In the genomic region with DNA sequence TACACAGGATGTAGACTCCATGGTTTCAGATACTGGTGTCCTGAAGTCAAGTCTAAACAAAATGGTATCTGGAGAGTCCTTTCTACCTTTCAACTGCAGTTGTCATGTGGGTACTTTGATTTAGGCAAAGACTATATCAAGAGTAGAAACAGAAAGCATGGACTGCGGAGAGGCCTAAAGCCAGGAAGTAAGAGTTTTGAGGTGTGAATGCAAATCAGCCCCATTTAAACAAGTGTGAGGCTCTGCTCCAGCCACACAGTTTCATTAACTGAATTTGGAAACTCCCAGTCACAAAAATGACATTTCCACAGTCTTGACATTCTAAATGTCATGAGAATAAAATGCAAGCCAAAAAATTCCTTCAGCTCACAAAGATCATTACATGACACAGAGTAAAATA, we compare ENCODE assay signal across 1 cellular context.
TF ChIP-seq lines count a peak whose summit lies in the region.

No MANE protein-coding gene starts in this region.

TF ChIP-seq in GM12878, 131 proteins besides CTCF, POLR2A, EP300 and RAD21 (continued from another document):
- TF ChIP-seq, protein P1, sequence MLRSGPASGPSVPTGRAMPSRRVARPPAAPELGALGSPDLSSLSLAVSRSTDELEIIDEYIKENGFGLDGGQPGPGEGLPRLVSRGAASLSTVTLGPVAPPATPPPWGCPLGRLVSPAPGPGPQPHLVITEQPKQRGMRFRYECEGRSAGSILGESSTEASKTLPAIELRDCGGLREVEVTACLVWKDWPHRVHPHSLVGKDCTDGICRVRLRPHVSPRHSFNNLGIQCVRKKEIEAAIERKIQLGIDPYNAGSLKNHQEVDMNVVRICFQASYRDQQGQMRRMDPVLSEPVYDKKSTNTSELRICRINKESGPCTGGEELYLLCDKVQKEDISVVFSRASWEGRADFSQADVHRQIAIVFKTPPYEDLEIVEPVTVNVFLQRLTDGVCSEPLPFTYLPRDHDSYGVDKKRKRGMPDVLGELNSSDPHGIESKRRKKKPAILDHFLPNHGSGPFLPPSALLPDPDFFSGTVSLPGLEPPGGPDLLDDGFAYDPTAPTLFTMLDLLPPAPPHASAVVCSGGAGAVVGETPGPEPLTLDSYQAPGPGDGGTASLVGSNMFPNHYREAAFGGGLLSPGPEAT (IDR thresholded peaks at IDR 0.05; ENCODE audit: low read depth), result peak; percentile 91
- TF ChIP-seq JUND (IDR thresholded peaks at IDR 0.05; ENCODE audit: low read depth, low read length) (no peak), KLF5 (IDR thresholded peaks at IDR 0.05; ENCODE audit: partially characterized antibody) (no peak), CREB1 (IDR thresholded peaks at IDR 0.05; ENCODE audit: low read depth) (no peak), ATF7 (IDR thresholded peaks at IDR 0.05; ENCODE audit: low read depth) (no peak), TCF7 (IDR thresholded peaks at IDR 0.05; ENCODE audit: borderline replicate concordance) (no peak), FOS (IDR thresholded peaks at IDR 0.05; ENCODE audit: borderline replicate concordance, extremely low read depth, insufficient read length) (no peak), MXI1 (IDR thresholded peaks at IDR 0.05; ENCODE audit: low read depth, low read length) (peak; percentile 56), ZBED1 (IDR thresholded peaks at IDR 0.05; ENCODE audit: borderline replicate concordance) (no peak), IKZF1 (conservative IDR thresholded peaks at IDR 0.05) (peak; percentile 58; the same call in 1 of the 2 replicates), TBL1XR1 (IDR thresholded peaks at IDR 0.05; ENCODE audit: low read depth, low read length) (0 out of 2 replicates have a peak, but pooled peaks have one; percentile 42), CEBPB (IDR thresholded peaks at IDR 0.05; ENCODE audit: borderline replicate concordance in 1 of 2, low read depth in 2 of 2, low read length in 2 of 2) (no peak)
- TF ChIP-seq, protein P2, sequence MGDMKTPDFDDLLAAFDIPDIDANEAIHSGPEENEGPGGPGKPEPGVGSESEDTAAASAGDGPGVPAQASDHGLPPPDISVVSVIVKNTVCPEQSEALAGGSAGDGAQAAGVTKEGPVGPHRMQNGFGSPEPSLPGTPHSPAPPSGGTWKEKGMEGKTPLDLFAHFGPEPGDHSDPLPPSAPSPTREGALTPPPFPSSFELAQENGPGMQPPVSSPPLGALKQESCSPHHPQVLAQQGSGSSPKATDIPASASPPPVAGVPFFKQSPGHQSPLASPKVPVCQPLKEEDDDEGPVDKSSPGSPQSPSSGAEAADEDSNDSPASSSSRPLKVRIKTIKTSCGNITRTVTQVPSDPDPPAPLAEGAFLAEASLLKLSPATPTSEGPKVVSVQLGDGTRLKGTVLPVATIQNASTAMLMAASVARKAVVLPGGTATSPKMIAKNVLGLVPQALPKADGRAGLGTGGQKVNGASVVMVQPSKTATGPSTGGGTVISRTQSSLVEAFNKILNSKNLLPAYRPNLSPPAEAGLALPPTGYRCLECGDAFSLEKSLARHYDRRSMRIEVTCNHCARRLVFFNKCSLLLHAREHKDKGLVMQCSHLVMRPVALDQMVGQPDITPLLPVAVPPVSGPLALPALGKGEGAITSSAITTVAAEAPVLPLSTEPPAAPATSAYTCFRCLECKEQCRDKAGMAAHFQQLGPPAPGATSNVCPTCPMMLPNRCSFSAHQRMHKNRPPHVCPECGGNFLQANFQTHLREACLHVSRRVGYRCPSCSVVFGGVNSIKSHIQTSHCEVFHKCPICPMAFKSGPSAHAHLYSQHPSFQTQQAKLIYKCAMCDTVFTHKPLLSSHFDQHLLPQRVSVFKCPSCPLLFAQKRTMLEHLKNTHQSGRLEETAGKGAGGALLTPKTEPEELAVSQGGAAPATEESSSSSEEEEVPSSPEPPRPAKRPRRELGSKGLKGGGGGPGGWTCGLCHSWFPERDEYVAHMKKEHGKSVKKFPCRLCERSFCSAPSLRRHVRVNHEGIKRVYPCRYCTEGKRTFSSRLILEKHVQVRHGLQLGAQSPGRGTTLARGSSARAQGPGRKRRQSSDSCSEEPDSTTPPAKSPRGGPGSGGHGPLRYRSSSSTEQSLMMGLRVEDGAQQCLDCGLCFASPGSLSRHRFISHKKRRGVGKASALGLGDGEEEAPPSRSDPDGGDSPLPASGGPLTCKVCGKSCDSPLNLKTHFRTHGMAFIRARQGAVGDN (IDR thresholded peaks at IDR 0.05), result peak; percentile 56
- TF ChIP-seq, protein P3, sequence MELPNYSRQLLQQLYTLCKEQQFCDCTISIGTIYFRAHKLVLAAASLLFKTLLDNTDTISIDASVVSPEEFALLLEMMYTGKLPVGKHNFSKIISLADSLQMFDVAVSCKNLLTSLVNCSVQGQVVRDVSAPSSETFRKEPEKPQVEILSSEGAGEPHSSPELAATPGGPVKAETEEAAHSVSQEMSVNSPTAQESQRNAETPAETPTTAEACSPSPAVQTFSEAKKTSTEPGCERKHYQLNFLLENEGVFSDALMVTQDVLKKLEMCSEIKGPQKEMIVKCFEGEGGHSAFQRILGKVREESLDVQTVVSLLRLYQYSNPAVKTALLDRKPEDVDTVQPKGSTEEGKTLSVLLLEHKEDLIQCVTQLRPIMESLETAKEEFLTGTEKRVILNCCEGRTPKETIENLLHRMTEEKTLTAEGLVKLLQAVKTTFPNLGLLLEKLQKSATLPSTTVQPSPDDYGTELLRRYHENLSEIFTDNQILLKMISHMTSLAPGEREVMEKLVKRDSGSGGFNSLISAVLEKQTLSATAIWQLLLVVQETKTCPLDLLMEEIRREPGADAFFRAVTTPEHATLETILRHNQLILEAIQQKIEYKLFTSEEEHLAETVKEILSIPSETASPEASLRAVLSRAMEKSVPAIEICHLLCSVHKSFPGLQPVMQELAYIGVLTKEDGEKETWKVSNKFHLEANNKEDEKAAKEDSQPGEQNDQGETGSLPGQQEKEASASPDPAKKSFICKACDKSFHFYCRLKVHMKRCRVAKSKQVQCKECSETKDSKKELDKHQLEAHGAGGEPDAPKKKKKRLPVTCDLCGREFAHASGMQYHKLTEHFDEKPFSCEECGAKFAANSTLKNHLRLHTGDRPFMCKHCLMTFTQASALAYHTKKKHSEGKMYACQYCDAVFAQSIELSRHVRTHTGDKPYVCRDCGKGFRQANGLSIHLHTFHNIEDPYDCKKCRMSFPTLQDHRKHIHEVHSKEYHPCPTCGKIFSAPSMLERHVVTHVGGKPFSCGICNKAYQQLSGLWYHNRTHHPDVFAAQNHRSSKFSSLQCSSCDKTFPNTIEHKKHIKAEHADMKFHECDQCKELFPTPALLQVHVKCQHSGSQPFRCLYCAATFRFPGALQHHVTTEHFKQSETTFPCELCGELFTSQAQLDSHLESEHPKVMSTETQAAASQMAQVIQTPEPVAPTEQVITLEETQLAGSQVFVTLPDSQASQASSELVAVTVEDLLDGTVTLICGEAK (IDR thresholded peaks at IDR 0.05; ENCODE audit: borderline replicate concordance), result no peak
- TF ChIP-seq, protein P4, sequence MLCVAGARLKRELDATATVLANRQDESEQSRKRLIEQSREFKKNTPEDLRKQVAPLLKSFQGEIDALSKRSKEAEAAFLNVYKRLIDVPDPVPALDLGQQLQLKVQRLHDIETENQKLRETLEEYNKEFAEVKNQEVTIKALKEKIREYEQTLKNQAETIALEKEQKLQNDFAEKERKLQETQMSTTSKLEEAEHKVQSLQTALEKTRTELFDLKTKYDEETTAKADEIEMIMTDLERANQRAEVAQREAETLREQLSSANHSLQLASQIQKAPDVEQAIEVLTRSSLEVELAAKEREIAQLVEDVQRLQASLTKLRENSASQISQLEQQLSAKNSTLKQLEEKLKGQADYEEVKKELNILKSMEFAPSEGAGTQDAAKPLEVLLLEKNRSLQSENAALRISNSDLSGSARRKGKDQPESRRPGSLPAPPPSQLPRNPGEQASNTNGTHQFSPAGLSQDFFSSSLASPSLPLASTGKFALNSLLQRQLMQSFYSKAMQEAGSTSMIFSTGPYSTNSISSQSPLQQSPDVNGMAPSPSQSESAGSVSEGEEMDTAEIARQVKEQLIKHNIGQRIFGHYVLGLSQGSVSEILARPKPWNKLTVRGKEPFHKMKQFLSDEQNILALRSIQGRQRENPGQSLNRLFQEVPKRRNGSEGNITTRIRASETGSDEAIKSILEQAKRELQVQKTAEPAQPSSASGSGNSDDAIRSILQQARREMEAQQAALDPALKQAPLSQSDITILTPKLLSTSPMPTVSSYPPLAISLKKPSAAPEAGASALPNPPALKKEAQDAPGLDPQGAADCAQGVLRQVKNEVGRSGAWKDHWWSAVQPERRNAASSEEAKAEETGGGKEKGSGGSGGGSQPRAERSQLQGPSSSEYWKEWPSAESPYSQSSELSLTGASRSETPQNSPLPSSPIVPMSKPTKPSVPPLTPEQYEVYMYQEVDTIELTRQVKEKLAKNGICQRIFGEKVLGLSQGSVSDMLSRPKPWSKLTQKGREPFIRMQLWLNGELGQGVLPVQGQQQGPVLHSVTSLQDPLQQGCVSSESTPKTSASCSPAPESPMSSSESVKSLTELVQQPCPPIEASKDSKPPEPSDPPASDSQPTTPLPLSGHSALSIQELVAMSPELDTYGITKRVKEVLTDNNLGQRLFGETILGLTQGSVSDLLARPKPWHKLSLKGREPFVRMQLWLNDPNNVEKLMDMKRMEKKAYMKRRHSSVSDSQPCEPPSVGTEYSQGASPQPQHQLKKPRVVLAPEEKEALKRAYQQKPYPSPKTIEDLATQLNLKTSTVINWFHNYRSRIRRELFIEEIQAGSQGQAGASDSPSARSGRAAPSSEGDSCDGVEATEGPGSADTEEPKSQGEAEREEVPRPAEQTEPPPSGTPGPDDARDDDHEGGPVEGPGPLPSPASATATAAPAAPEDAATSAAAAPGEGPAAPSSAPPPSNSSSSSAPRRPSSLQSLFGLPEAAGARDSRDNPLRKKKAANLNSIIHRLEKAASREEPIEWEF (IDR thresholded peaks at IDR 0.05; ENCODE audit: insufficient replicate concordance, low read depth, low read length), result no peak
- TF ChIP-seq, protein P5, sequence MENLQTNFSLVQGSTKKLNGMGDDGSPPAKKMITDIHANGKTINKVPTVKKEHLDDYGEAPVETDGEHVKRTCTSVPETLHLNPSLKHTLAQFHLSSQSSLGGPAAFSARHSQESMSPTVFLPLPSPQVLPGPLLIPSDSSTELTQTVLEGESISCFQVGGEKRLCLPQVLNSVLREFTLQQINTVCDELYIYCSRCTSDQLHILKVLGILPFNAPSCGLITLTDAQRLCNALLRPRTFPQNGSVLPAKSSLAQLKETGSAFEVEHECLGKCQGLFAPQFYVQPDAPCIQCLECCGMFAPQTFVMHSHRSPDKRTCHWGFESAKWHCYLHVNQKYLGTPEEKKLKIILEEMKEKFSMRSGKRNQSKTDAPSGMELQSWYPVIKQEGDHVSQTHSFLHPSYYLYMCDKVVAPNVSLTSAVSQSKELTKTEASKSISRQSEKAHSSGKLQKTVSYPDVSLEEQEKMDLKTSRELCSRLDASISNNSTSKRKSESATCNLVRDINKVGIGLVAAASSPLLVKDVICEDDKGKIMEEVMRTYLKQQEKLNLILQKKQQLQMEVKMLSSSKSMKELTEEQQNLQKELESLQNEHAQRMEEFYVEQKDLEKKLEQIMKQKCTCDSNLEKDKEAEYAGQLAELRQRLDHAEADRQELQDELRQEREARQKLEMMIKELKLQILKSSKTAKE (IDR thresholded peaks at IDR 0.05; ENCODE audit: low read depth, poor library complexity, severe bottlenecking), result no peak
- TF ChIP-seq, protein P6, sequence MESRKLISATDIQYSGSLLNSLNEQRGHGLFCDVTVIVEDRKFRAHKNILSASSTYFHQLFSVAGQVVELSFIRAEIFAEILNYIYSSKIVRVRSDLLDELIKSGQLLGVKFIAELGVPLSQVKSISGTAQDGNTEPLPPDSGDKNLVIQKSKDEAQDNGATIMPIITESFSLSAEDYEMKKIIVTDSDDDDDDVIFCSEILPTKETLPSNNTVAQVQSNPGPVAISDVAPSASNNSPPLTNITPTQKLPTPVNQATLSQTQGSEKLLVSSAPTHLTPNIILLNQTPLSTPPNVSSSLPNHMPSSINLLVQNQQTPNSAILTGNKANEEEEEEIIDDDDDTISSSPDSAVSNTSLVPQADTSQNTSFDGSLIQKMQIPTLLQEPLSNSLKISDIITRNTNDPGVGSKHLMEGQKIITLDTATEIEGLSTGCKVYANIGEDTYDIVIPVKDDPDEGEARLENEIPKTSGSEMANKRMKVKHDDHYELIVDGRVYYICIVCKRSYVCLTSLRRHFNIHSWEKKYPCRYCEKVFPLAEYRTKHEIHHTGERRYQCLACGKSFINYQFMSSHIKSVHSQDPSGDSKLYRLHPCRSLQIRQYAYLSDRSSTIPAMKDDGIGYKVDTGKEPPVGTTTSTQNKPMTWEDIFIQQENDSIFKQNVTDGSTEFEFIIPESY (IDR thresholded peaks at IDR 0.05), result no peak
